In genomic region chr19:52554216-52554971, GRCh38 we compare ENCODE assay signal across 16 cellular contexts.
"Had no signal": no experiment of that assay in that cellular context is flagged by ENCODE, and none has a peak within 500 bp of the region (broad histone marks: within the 10 kb centered on the region; RNA-seq: fewer than 3 reads in every experiment).

No MANE protein-coding gene starts in this region.

- H3K9me3 ChIP-seq: uterus had no signal

- FAIRE-seq: astrocyte had no signal

- DNase-seq: activated CD4-positive, alpha-beta T cell treated with anti-CD3 and anti-CD28 coated beads for 48 hours; activated CD8-positive, alpha-beta memory T cell treated with anti-CD3 and anti-CD28 coated beads, Interleukin-2, amount 50 U/mL, for 4 hours; activated CD8-positive, alpha-beta T cell treated with anti-CD3 and anti-CD28 coated beads, Interleukin-2, amount 10 ng/mL, durations not matched to agents 7 days and 5 days; activated naive CD8-positive, alpha-beta T cell treated with anti-CD3 and anti-CD28 coated beads, Interleukin-2, amount 50 U/mL, for 24 hours; dermis blood vessel endothelial cell; heart right ventricle; mucosa of descending colon; retina; stimulated activated CD4-positive, alpha-beta T cell treated with anti-CD3 and anti-CD28 coated beads, Interleukin-2, amount 100 ng/mL, for 48 hours; tibial artery; uterus had no signal

- H3K36me3 ChIP-seq: uterus had no signal

- H3K27me3 ChIP-seq: gastroesophageal sphincter, heart right ventricle, tibial artery, uterus had no signal

- H3K27ac ChIP-seq: gastroesophageal sphincter, heart right ventricle, tibial artery, uterus had no signal

- H3K4me3 Mint-ChIP-seq: activated CD8-positive, alpha-beta T cell treated with anti-CD3 and anti-CD28 coated beads, Interleukin-2, amount 10 ng/mL, durations not matched to agents 7 days and 5 days; activated naive CD8-positive, alpha-beta T cell treated with anti-CD3 and anti-CD28 coated beads, Interleukin-2, amount 50 U/mL, for 24 hours; natural killer cell treated with Interleukin-12 subunit alpha and Interleukin-12 subunit beta and Interleukin-15 and Interleukin-18, amount 100 ng/mL, for 72 hours; stimulated activated memory B cell treated with anti-CD40 and anti-IgM and Interleukin-4, amounts not matched to agents 10 μg/mL and 1 μg/mL and 100 μg/mL, for 72 hours; T-helper 1 cell treated with Interleukin-12 subunit alpha and Interleukin-12 subunit beta and Interleukin-4 antibody, amounts not matched to agents 30 μg/mL and 1 μg/mL, for 36 hours had no signal

- H3K4me3 ChIP-seq: gastroesophageal sphincter, heart right ventricle, mucosa of descending colon, tibial artery, uterus had no signal

- H3K4me1 Mint-ChIP-seq: activated naive CD8-positive, alpha-beta T cell treated with anti-CD3 and anti-CD28 coated beads, Interleukin-2, amount 50 U/mL, for 24 hours; stimulated activated memory B cell treated with anti-CD40 and anti-IgM and Interleukin-4, amounts not matched to agents 10 μg/mL and 1 μg/mL and 100 μg/mL, for 72 hours had no signal

- H3K27ac Mint-ChIP-seq: activated CD8-positive, alpha-beta T cell treated with anti-CD3 and anti-CD28 coated beads, Interleukin-2, amount 10 ng/mL, durations not matched to agents 7 days and 5 days; activated naive CD8-positive, alpha-beta T cell treated with anti-CD3 and anti-CD28 coated beads, Interleukin-2, amount 50 U/mL, for 24 hours; natural killer cell treated with Interleukin-12 subunit alpha and Interleukin-12 subunit beta and Interleukin-15 and Interleukin-18, amount 100 ng/mL, for 72 hours; stimulated activated memory B cell treated with anti-CD40 and anti-IgM and Interleukin-4, amounts not matched to agents 10 μg/mL and 1 μg/mL and 100 μg/mL, for 72 hours; T-helper 1 cell treated with Interleukin-12 subunit alpha and Interleukin-12 subunit beta and Interleukin-4 antibody, amounts not matched to agents 30 μg/mL and 1 μg/mL, for 36 hours had no signal

- H3K27me3 Mint-ChIP-seq: activated naive CD8-positive, alpha-beta T cell treated with anti-CD3 and anti-CD28 coated beads, Interleukin-2, amount 50 U/mL, for 24 hours; natural killer cell treated with Interleukin-12 subunit alpha and Interleukin-12 subunit beta and Interleukin-15 and Interleukin-18, amount 100 ng/mL, for 72 hours; stimulated activated memory B cell treated with anti-CD40 and anti-IgM and Interleukin-4, amounts not matched to agents 10 μg/mL and 1 μg/mL and 100 μg/mL, for 72 hours had no signal

- H3K4me1 ChIP-seq: gastroesophageal sphincter, heart right ventricle, tibial artery, uterus had no signal

- ATAC-seq: activated CD8-positive, alpha-beta T cell treated with anti-CD3 and anti-CD28 coated beads, Interleukin-2, amount 10 ng/mL, durations not matched to agents 7 days and 5 days; activated naive CD8-positive, alpha-beta T cell treated with anti-CD3 and anti-CD28 coated beads, Interleukin-2, amount 50 U/mL, for 24 hours; gastroesophageal sphincter; heart right ventricle; mucosa of descending colon; natural killer cell treated with Interleukin-12 subunit alpha and Interleukin-12 subunit beta and Interleukin-15 and Interleukin-18, amount 100 ng/mL, for 72 hours; stimulated activated memory B cell treated with anti-CD40 and anti-IgM and Interleukin-4, amounts not matched to agents 10 μg/mL and 1 μg/mL and 100 μg/mL, for 72 hours had no signal
